22 cellular contexts compared by ENCODE assay signal in the genomic region with DNA sequence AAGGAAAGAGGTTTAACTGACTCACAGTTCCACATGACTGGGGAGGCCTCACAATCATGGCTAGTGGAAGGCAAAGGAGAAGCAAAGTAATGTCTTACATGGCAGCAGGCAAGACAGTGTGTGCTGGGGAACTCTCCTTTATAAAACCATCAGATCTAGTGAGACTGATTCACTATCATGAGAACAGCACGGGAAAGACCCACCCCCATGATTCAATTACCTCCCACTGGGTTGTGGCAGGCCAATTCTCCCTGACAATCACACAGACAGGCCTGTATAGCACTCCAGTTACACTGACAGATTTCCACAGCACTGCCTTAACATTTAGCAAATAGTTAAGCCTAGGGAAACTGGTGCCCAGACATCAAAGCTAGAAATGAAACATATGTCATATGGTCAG.
"Had no signal": no experiment of that assay in that cellular context is flagged by ENCODE, and none has a peak within 500 bp of the region (broad histone marks: within the 10 kb centered on the region; RNA-seq: fewer than 3 reads in every experiment).

No MANE protein-coding gene starts in this region.

- H3K9me3 ChIP-seq: right lobe of liver, thoracic aorta, vagina had no signal

- H3K36me3 ChIP-seq: right lobe of liver, thoracic aorta, vagina had no signal

- H3K4me1 ChIP-seq: right lobe of liver, vagina had no signal

- H3K27me3 ChIP-seq: dorsolateral prefrontal cortex, right lobe of liver, vagina had no signal

- H3K27ac ChIP-seq: coronary artery, dorsolateral prefrontal cortex, right lobe of liver, thoracic aorta, vagina had no signal

- H3K4me3 ChIP-seq: coronary artery, dorsolateral prefrontal cortex, right lobe of liver, thoracic aorta, vagina had no signal

- H3K9me3 Mint-ChIP-seq: natural killer cell had no signal

- H3K36me3 Mint-ChIP-seq: natural killer cell had no signal

- H3K4me1 Mint-ChIP-seq: activated B cell treated with CpG ODN at 0.5 μM for 24 hours had no signal

- ATAC-seq: activated CD8-positive, alpha-beta memory T cell treated with anti-CD3 and anti-CD28 coated beads, Interleukin-2, amount 10 ng/mL, durations not matched to agents 7 days and 5 days; activated CD8-positive, alpha-beta T cell treated with anti-CD3 and anti-CD28 coated beads, Interleukin-2, amount 10 ng/mL, durations not matched to agents 7 days and 5 days; natural killer cell; right lobe of liver; T-helper 17 cell had no signal

- H3K4me3 Mint-ChIP-seq: activated B cell treated with CpG ODN at 0.5 μM for 24 hours; activated CD8-positive, alpha-beta memory T cell treated with anti-CD3 and anti-CD28 coated beads, Interleukin-2, amount 10 ng/mL, durations not matched to agents 7 days and 5 days; activated CD8-positive, alpha-beta T cell treated with anti-CD3 and anti-CD28 coated beads, Interleukin-2, amount 10 ng/mL, durations not matched to agents 7 days and 5 days; memory B cell; natural killer cell; T-helper 17 cell had no signal

- H3K27me3 Mint-ChIP-seq: activated B cell treated with CpG ODN at 0.5 μM for 24 hours; activated CD8-positive, alpha-beta memory T cell treated with anti-CD3 and anti-CD28 coated beads, Interleukin-2, amount 10 ng/mL, durations not matched to agents 7 days and 5 days; memory B cell; T-helper 17 cell had no signal

- DNase-seq: activated B cell treated with CpG ODN at 0.5 μM for 24 hours; activated CD4-positive, alpha-beta T cell treated with anti-CD3 and anti-CD28 coated beads, Interleukin-2, amount 50 U/mL, for 1 hour; activated CD8-positive, alpha-beta memory T cell treated with anti-CD3 and anti-CD28 coated beads, Interleukin-2, amount 10 ng/mL, durations not matched to agents 7 days and 5 days; activated CD8-positive, alpha-beta T cell treated with anti-CD3 and anti-CD28 coated beads, Interleukin-2, amount 10 ng/mL, durations not matched to agents 7 days and 5 days; activated naive CD4-positive, alpha-beta T cell; activated T-cell treated with anti-CD3 and anti-CD28 coated beads, Interleukin-2, amount 50 U/mL, for 48 hours; anterior cingulate cortex; cerebellar nuclear complex; dorsolateral prefrontal cortex; effector memory CD4-positive, alpha-beta T cell; islet precursor cell; natural killer cell; right lobe of liver; stimulated activated CD4-positive, alpha-beta T cell treated with anti-CD3 and anti-CD28 coated beads, Interleukin-2, amount 100 ng/mL, for 48 hours; stimulated activated naive CD4-positive, alpha-beta T cell treated with Interleukin-2 at 50 U/mL for 16 hours; T-helper 17 cell; T1000 had no signal

- H3K27ac Mint-ChIP-seq: activated B cell treated with CpG ODN at 0.5 μM for 24 hours; activated CD8-positive, alpha-beta memory T cell treated with anti-CD3 and anti-CD28 coated beads, Interleukin-2, amount 10 ng/mL, durations not matched to agents 7 days and 5 days; activated CD8-positive, alpha-beta T cell treated with anti-CD3 and anti-CD28 coated beads, Interleukin-2, amount 10 ng/mL, durations not matched to agents 7 days and 5 days; activated naive CD4-positive, alpha-beta T cell treated with anti-CD3 and anti-CD28 coated beads, Interleukin-2, amount 50 U/mL, for 72 hours; memory B cell; natural killer cell; T-helper 17 cell had no signal
